In genomic region chr2:234488913-234489451, GRCh38 we compare ENCODE assay signal across 8 cellular contexts. TPM values are rescaled to one million over a fixed set of nuclear protein-coding genes. Genes with fewer than 3 reads are reported as not detected.
DNase-seq lines count a peak whose midpoint lies in the region; ATAC-seq and TF ChIP-seq lines count a peak whose summit lies in the region.

No MANE protein-coding gene starts in this region.

- intact Hi-C loops in PC-9 (cut with micrococcal nuclease; ENCODE audit: unreplicated experiment), result no loop called here

- H3K36me3 ChIP-seq in gastroesophageal sphincter (no peaks in the 10 kb centered on the region), PC-9 (ENCODE audit: low read depth) (peaks cover 25% of the 10 kb centered on the region)

- H3K79me2 ChIP-seq in PC-9 (ENCODE audit: low read depth), result peaks cover 39% of the 10 kb centered on the region

- no TSS peak for BruUV-seq in PC-9 (replicated peaks; lab: Mats Ljungman, UMichigan)

- peaks cover 92% of the 10 kb centered on the region for H3K4me1 Mint-ChIP-seq in activated T-cell treated with anti-CD3 and anti-CD28 coated beads, Interleukin-2, amount 50 U/mL, for 24 hours (ENCODE audit: low read depth)

- H3K36me3 Mint-ChIP-seq in activated T-cell treated with anti-CD3 and anti-CD28 coated beads, Interleukin-2, amount 50 U/mL, for 24 hours (ENCODE audit: low read depth), result peaks cover 10% of the 10 kb centered on the region

- WGBS in gastroesophageal sphincter (ENCODE audit: low coverage in 1 of 2), 2 donors, result 39 to 51% methylated on average over 2 to 4 of the region's 8 CpGs

- H3K4me1 ChIP-seq in gastroesophageal sphincter (peaks cover 0 to 4% (median 0%) of the 10 kb centered on the region in 3 donors), PC-9 (replicated peaks; ENCODE audit: insufficient read depth) (peaks cover 25% of the 10 kb centered on the region)

- no peaks in the 10 kb centered on the region for H3K9me3 ChIP-seq in gastroesophageal sphincter
- H3K9me3 ChIP-seq in PC-9 (ENCODE audit: insufficient read depth, low read depth), result no peaks in the 10 kb centered on the region

- no peaks in the 10 kb centered on the region for H3K27me3 ChIP-seq in gastroesophageal sphincter
- no peaks in the 10 kb centered on the region for H3K27me3 ChIP-seq in PC-9 (ENCODE audit: insufficient read depth, low read depth)

- POLR2A ChIA-PET in PC-9 (lab: Charles Lee; ENCODE audit: unreplicated experiment), result interaction anchor here (0.7 kb wide), 1 partner anchor 120 kb away, joined by 4 read pairs; no protein-coding TSS in a partner anchor

- H3K9me2 ChIP-seq in PC-9 (ENCODE audit: insufficient read depth), result no peaks in the 10 kb centered on the region

- DNase-seq in GM19240 (ENCODE audit: insufficient read length, low spot score), result peak; percentile 38
- peak; percentile 74 for DNase-seq in activated T-cell treated with anti-CD3 and anti-CD28 coated beads, Interleukin-2, amount 50 U/mL, for 24 hours
- DNase-seq in stimulated activated CD4-positive, alpha-beta T cell treated with anti-CD3 and anti-CD28 coated beads, Interleukin-2, amount 100 ng/mL, for 24 hours, result peak; percentile 38 to 63
- DNase-seq in NCI-H82 treated with DMSO at 0.1 percent for 48 hours (lab: John Stamatoyannopoulos, UW; ENCODE audit: unreplicated experiment), result no peak
- DNase-seq in PC-9, result no peak
- DNase-seq in DMS114 treated with DMSO at 0.1 percent for 48 hours (lab: John Stamatoyannopoulos, UW; ENCODE audit: unreplicated experiment), result no peak

- H2AFZ ChIP-seq in PC-9, result no peak overlapping the region

- no peak for TF ChIP-seq EP300 in gastroesophageal sphincter (IDR thresholded peaks at IDR 0.05)

- H3K9me3 Mint-ChIP-seq in activated T-cell treated with anti-CD3 and anti-CD28 coated beads, Interleukin-2, amount 50 U/mL, for 24 hours, result no peaks in the 10 kb centered on the region

- no peak overlapping the region for H3K4me2 ChIP-seq in PC-9

- TF ChIP-seq POLR2A in gastroesophageal sphincter (IDR thresholded peaks at IDR 0.05), result no peak

- H3K27ac Mint-ChIP-seq in activated T-cell treated with anti-CD3 and anti-CD28 coated beads, Interleukin-2, amount 50 U/mL, for 24 hours, result peak overlapping the region; percentile 92

- CTCF ChIA-PET in PC-9 (lab: Charles Lee), result no interaction called here

- H3K27me3 Mint-ChIP-seq in activated T-cell treated with anti-CD3 and anti-CD28 coated beads, Interleukin-2, amount 50 U/mL, for 24 hours, result no peaks in the 10 kb centered on the region

- ATAC-seq in HG03354 (IDR thresholded peaks at IDR 0.05; ENCODE audit: poor library complexity, severe bottlenecking, unreplicated experiment) (peak; percentile 66), gastroesophageal sphincter (no peak)

- H3K27ac ChIP-seq in gastroesophageal sphincter (no peak overlapping the region), PC-9 (no peak overlapping the region)

- H4K20me1 ChIP-seq in PC-9 (ENCODE audit: insufficient read depth), result peaks cover 15% of the 10 kb centered on the region

- H3F3A ChIP-seq in PC-9 (ENCODE audit: insufficient read depth, low read depth), result peaks cover 8% of the 10 kb centered on the region; the same call in 1 of the 2 replicates

- H3K4me3 ChIP-seq in gastroesophageal sphincter (no peak overlapping the region), PC-9 (no peak overlapping the region)

- H3K4me3 Mint-ChIP-seq in activated T-cell treated with anti-CD3 and anti-CD28 coated beads, Interleukin-2, amount 50 U/mL, for 24 hours, result peak overlapping the region; percentile 73

- no peak for TF ChIP-seq CTCF in gastroesophageal sphincter (IDR thresholded peaks at IDR 0.05)
- TF ChIP-seq CTCF in PC-9 (conservative IDR thresholded peaks at IDR 0.05), result no peak

RNA-seq across cellular contexts. Expression of gene ARL4C, which starts 7.9 kb away (rescaled TPM):
- total RNA-seq in gastroesophageal sphincter, result 10 to 100 TPM in 1 of 4 donors, 1 to 10 TPM in 3; 3.7 to 12.7 (median 7.2) TPM
- 51.3 TPM in 2 replicates for total RNA-seq in PC-9 (2021)

Comparison
In these comparisons a context has a peak if more than half of its experiments do, and no peak if none do; other contexts are left out.
1. DNase-seq: peak in GM19240 (single experiment), activated T-cell treated with anti-CD3 and anti-CD28 coated beads, Interleukin-2, amount 50 U/mL, for 24 hours (single experiment) and stimulated activated CD4-positive, alpha-beta T cell treated with anti-CD3 and anti-CD28 coated beads, Interleukin-2, amount 100 ng/mL, for 24 hours (2 of 2); none in NCI-H82 treated with DMSO at 0.1 percent for 48 hours (single experiment), PC-9 (0 of 2) and DMS114 treated with DMSO at 0.1 percent for 48 hours (single experiment).